Comparison of ENCODE assay signal across 1 cellular context in the genomic region with DNA sequence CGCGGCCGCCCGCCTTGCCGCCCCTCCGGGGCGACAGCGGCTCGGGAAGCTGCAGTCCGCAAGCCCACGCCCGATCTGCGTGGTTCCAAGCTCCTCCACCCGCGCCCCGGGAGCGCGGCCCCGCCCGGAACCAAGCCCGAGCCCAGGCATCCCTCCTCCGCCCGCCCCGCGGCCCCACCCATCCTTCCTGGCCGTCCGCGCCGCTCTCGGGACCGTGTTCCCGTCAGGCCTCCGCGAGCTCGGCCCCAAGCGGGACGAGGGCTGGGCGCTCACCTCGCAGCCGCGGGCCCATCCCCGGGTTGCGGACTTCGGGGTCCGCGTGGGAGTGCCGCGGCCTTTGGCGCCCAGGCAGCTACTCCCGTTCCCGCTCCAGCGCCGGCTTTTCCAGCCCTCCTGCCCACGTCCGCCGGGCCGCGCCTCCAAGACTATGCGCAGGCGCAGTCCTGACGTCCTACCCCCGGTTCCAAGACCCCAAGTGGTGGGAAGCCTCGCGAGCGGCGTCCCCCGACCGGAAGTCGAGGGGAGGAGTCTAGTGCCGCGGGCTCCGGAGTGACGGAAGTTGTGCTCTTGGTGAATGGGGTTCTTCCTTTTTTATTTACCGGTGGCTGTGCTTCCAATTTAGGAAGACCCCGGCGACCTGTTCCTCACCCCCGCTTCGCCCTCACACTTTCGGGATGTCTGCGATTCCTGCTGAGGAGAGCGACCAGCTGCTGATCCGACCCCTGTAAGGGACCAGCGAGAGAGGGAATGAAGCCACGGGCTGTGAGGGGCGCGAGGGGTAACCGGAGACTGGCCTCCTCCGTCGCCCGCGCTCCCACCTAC.
TF ChIP-seq lines count a peak whose summit lies in the region.

CPSF3 (plus strand) TSS at position 555 of the 822 bp plus-strand sequence; CDS start at position 675, 120 bp downstream.
ITGB1BP1 (minus strand) TSS at position 429 of the 822 bp plus-strand sequence. CDS start 4,831 bp downstream, outside the sequence.

TF ChIP-seq in HepG2, 621 proteins besides CTCF, POLR2A, EP300 and RAD21 (continued from another document and continues in another):
- TF ChIP-seq, protein P1, sequence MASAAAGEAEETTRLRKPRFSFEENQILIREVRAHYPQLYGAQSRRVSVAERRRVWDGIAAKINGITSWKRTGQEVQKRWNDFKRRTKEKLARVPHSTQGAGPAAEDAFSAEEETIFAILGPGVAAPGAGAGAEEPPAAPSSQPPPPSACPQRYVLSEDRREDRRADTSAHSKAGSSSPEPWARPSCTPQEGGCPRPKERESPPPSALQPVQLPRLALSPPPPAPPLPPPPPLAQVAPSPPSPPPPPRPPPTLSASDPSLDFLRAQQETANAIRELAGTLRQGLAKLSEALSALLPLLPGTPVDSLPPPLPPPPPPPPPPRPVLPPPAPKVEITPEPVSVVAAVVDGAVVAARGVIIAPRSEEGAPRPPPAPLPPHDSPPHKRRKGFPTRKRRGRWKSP (CRISPR knock-in tag; IDR thresholded peaks at IDR 0.05) = peak; percentile 60
- TF ChIP-seq EEA1 (CRISPR knock-in tag; IDR thresholded peaks at IDR 0.05; ENCODE audit: borderline replicate concordance) (peak; percentile 86; the same call in 1 of the 2 replicates), ZSCAN31 (CRISPR knock-in tag; IDR thresholded peaks at IDR 0.05; ENCODE audit: low read depth) (peak; percentile 77), ZNF275 (CRISPR knock-in tag; IDR thresholded peaks at IDR 0.05; ENCODE audit: borderline replicate concordance) (no peak; the same call in 1 of the 2 replicates), RBM39 (IDR thresholded peaks at IDR 0.05; ENCODE audit: low read depth, low read length, poor library complexity, severe bottlenecking) (peak; percentile 77), FOXA1 (IDR thresholded peaks at IDR 0.05) (no peak), FOXA1 (CRISPR knock-in tag; IDR thresholded peaks at IDR 0.05) (peak; percentile 43), SAP130 (CRISPR knock-in tag; IDR thresholded peaks at IDR 0.05; ENCODE audit: low read depth) (peak; percentile 92), NCOR1 (IDR thresholded peaks at IDR 0.05; ENCODE audit: borderline replicate concordance, low read length) (no peak), RXRA (CRISPR knock-in tag; IDR thresholded peaks at IDR 0.05) (no peak), ZNF841 (CRISPR knock-in tag; IDR thresholded peaks at IDR 0.05; ENCODE audit: borderline replicate concordance) (peak; percentile 65; the same call in 1 of the 2 replicates), GLI4 (CRISPR knock-in tag; IDR thresholded peaks at IDR 0.05; ENCODE audit: borderline replicate concordance) (no peak; the same call in 1 of the 2 replicates), GABPB1 (CRISPR knock-in tag; IDR thresholded peaks at IDR 0.05) (peak; percentile 97), IRX3 (CRISPR knock-in tag; IDR thresholded peaks at IDR 0.05; ENCODE audit: borderline replicate concordance, low read depth) (no peak; the same call in 1 of the 2 replicates), HNF4G (IDR thresholded peaks at IDR 0.05; ENCODE audit: borderline replicate concordance, low read depth, low read length) (peak; percentile 30; the same call in 1 of the 2 replicates), HNF4G (CRISPR knock-in tag; IDR thresholded peaks at IDR 0.05; ENCODE audit: borderline replicate concordance, low read depth) (no peak), CERS6 (CRISPR knock-in tag; IDR thresholded peaks at IDR 0.05) (no peak), ZNF773 (CRISPR knock-in tag; IDR thresholded peaks at IDR 0.05; ENCODE audit: borderline replicate concordance) (no peak; the same call in 1 of the 2 replicates), YEATS4 (CRISPR knock-in tag; IDR thresholded peaks at IDR 0.05; ENCODE audit: borderline replicate concordance) (peak; percentile 95), ZNF670 (CRISPR knock-in tag; IDR thresholded peaks at IDR 0.05; ENCODE audit: borderline replicate concordance) (peak; percentile 49; the same call in 1 of the 2 replicates), ZNF382 (CRISPR knock-in tag; IDR thresholded peaks at IDR 0.05; ENCODE audit: borderline replicate concordance) (no peak), KLF6 (CRISPR knock-in tag; IDR thresholded peaks at IDR 0.05) (peak; percentile 98; the same call in 1 of the 2 replicates), RBM22 (optimal IDR thresholded peaks at IDR 0.05; ENCODE audit: low read length) (no peak), ZSCAN21 (CRISPR knock-in tag; IDR thresholded peaks at IDR 0.05; ENCODE audit: borderline replicate concordance) (peak; percentile 88; the same call in 1 of the 2 replicates), HNRNPLL (IDR thresholded peaks at IDR 0.05; ENCODE audit: low read depth, low read length, poor library complexity, severe bottlenecking) (peak; percentile 41), ATAD3A (CRISPR knock-in tag; IDR thresholded peaks at IDR 0.05) (peak; percentile 25; the same call in 1 of the 2 replicates), HDAC6 (IDR thresholded peaks at IDR 0.05; ENCODE audit: low read depth, low read length) (no peak), CBX1 (IDR thresholded peaks at IDR 0.05; ENCODE audit: low read depth) (peak; percentile 80), ZNF619 (CRISPR knock-in tag; IDR thresholded peaks at IDR 0.05) (no peak; the same call in 1 of the 2 replicates), ZSCAN30 (CRISPR knock-in tag; IDR thresholded peaks at IDR 0.05) (peak; percentile 93; the same call in 1 of the 2 replicates), ZNF766 (CRISPR knock-in tag; IDR thresholded peaks at IDR 0.05; ENCODE audit: borderline replicate concordance) (0 out of 2 replicates have a peak, but pooled peaks have one; percentile 17), HOXA9 (CRISPR knock-in tag; IDR thresholded peaks at IDR 0.05; ENCODE audit: borderline replicate concordance) (peak; percentile 61; the same call in 1 of the 2 replicates), ZSCAN20 (CRISPR knock-in tag; IDR thresholded peaks at IDR 0.05; ENCODE audit: borderline replicate concordance) (peak; percentile 85; the same call in 1 of the 2 replicates), AHDC1 (CRISPR knock-in tag; IDR thresholded peaks at IDR 0.05; ENCODE audit: borderline replicate concordance) (0 out of 2 replicates have a peak, but pooled peaks have one; percentile 14), TBL1XR1 (IDR thresholded peaks at IDR 0.05; ENCODE audit: borderline replicate concordance, low read length, partially characterized antibody) (no peak), MTERF4 (CRISPR knock-in tag; IDR thresholded peaks at IDR 0.05) (peak; percentile 66; the same call in 1 of the 2 replicates)
- TF ChIP-seq, protein P2, sequence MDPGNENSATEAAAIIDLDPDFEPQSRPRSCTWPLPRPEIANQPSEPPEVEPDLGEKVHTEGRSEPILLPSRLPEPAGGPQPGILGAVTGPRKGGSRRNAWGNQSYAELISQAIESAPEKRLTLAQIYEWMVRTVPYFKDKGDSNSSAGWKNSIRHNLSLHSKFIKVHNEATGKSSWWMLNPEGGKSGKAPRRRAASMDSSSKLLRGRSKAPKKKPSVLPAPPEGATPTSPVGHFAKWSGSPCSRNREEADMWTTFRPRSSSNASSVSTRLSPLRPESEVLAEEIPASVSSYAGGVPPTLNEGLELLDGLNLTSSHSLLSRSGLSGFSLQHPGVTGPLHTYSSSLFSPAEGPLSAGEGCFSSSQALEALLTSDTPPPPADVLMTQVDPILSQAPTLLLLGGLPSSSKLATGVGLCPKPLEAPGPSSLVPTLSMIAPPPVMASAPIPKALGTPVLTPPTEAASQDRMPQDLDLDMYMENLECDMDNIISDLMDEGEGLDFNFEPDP (CRISPR knock-in tag; conservative IDR thresholded peaks at IDR 0.05) = no peak
- TF ChIP-seq, protein P3, sequence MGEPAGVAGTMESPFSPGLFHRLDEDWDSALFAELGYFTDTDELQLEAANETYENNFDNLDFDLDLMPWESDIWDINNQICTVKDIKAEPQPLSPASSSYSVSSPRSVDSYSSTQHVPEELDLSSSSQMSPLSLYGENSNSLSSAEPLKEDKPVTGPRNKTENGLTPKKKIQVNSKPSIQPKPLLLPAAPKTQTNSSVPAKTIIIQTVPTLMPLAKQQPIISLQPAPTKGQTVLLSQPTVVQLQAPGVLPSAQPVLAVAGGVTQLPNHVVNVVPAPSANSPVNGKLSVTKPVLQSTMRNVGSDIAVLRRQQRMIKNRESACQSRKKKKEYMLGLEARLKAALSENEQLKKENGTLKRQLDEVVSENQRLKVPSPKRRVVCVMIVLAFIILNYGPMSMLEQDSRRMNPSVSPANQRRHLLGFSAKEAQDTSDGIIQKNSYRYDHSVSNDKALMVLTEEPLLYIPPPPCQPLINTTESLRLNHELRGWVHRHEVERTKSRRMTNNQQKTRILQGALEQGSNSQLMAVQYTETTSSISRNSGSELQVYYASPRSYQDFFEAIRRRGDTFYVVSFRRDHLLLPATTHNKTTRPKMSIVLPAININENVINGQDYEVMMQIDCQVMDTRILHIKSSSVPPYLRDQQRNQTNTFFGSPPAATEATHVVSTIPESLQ (CRISPR knock-in tag; conservative IDR thresholded peaks at IDR 0.05) = no peak; the same call in 1 of the 2 replicates
- TF ChIP-seq, protein P4, sequence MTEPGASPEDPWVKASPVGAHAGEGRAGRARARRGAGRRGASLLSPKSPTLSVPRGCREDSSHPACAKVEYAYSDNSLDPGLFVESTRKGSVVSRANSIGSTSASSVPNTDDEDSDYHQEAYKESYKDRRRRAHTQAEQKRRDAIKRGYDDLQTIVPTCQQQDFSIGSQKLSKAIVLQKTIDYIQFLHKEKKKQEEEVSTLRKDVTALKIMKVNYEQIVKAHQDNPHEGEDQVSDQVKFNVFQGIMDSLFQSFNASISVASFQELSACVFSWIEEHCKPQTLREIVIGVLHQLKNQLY (CRISPR knock-in tag; IDR thresholded peaks at IDR 0.05) = peak; percentile 43; the same call in 1 of the 2 replicates
- TF ChIP-seq, protein P5, sequence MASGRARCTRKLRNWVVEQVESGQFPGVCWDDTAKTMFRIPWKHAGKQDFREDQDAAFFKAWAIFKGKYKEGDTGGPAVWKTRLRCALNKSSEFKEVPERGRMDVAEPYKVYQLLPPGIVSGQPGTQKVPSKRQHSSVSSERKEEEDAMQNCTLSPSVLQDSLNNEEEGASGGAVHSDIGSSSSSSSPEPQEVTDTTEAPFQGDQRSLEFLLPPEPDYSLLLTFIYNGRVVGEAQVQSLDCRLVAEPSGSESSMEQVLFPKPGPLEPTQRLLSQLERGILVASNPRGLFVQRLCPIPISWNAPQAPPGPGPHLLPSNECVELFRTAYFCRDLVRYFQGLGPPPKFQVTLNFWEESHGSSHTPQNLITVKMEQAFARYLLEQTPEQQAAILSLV (CRISPR knock-in tag; IDR thresholded peaks at IDR 0.05; ENCODE audit: borderline replicate concordance) = peak; percentile 91; the same call in 1 of the 2 replicates
